Comparison of ENCODE assay signal across 1 cellular context in genomic region chr14:79658224-79658623, GRCh38.
TF ChIP-seq lines count a peak whose summit lies in the region.

No MANE protein-coding gene starts in this region.

TF ChIP-seq in GM23338, 12 proteins besides CTCF, POLR2A, EP300 and RAD21 (continued from another document):
- no peak for TF ChIP-seq CREB1 (CRISPR knock-in tag; IDR thresholded peaks at IDR 0.05; ENCODE audit: low read depth)
- TF ChIP-seq POLR2AphosphoS5 (IDR thresholded peaks at IDR 0.05; ENCODE audit: low read depth), result no peak
TF ChIP-seq in GM23338: peak in this region for 0.
